In the genomic region with DNA sequence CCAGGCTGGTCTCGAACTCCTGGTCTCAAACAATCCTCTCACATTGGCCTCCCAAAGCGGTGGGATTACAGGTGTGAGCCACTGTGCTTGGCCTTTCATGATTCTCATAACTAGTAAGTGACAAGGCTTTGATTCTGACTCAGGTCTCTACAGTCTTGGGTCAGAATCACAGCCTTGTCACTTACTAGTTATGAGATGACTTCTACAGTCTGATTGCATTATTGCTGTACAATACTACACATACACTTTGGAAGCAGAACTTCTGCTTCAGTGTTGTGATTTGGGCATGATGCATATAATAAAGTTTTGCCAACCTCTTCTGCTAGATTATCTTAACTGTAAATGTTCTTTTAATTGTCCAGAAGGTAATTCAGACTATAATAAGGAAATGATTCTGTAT, we compare ENCODE assay signal across 25 cellular contexts.
DNase-seq lines count a peak whose midpoint lies in the region; ATAC-seq, FAIRE-seq and TF ChIP-seq lines count a peak whose summit lies in the region.
"Had no signal": no experiment of that assay in that cellular context is flagged by ENCODE, and none has a peak within 500 bp of the region (broad histone marks: within the 10 kb centered on the region; RNA-seq: fewer than 3 reads in every experiment).

No MANE protein-coding gene starts in this region.

- no peaks in the 10 kb centered on the region for H4K20me1 ChIP-seq in KMS-11 (ENCODE audit: insufficient read depth)

- H3K27ac ChIP-seq in KMS-11, result peak overlapping the region; percentile 70; the same call in 1 of the 2 replicates
- H3K27ac ChIP-seq: gastrocnemius medialis, RWPE1, uterus had no signal

- DNase-seq in activated CD4-positive, alpha-beta T cell treated with anti-CD3 and anti-CD28 coated beads, Interleukin-2, amount 10 ng/mL, durations not matched to agents 7 days and 5 days, result no peak
- no peak for DNase-seq in activated CD4-positive, alpha-beta T cell treated with anti-CD3 and anti-CD28 coated beads, Interleukin-2, amount 10 ng/mL, durations not matched to agents 24 days and 14 days
- no peak for DNase-seq in GM12892 (ENCODE audit: insufficient read length)
- no peak for DNase-seq in mucosa of descending colon
- DNase-seq in NCI-H146 treated with DMSO at 0.1 percent for 48 hours (lab: John Stamatoyannopoulos, UW; ENCODE audit: unreplicated experiment), result no peak
- no peak for DNase-seq in mucosa of gallbladder (ENCODE audit: low spot score)
- no peak for DNase-seq in stimulated activated naive CD4-positive, alpha-beta T cell (lab: John Stamatoyannopoulos, UW)
- DNase-seq: Calu3; cerebellar nuclear complex; effector CD4-positive, alpha-beta T cell; EL; gastrocnemius medialis; HFFc6; naive thymus-derived CD8-positive, alpha-beta T cell; NCI-H1105; NCI-H524 treated with DMSO at 0.1 percent for 48 hours; stimulated activated CD4-positive, alpha-beta T cell treated with anti-CD3 and anti-CD28 coated beads, Interleukin-2, amount 100 ng/mL, for 48 hours; uterus had no signal

- H3K4me2 ChIP-seq in KMS-11, result peak overlapping the region; percentile 92; the same call in 1 of the 2 replicates

- H3K4me1 Mint-ChIP-seq in activated CD4-positive, alpha-beta T cell treated with anti-CD3 and anti-CD28 coated beads, Interleukin-2, amount 10 ng/mL, durations not matched to agents 7 days and 5 days, result peaks cover 46% of the 10 kb centered on the region
- H3K4me1 Mint-ChIP-seq in activated CD4-positive, alpha-beta T cell treated with anti-CD3 and anti-CD28 coated beads, Interleukin-2, amount 10 ng/mL, durations not matched to agents 24 days and 14 days, result peaks cover 36% of the 10 kb centered on the region

- no peak overlapping the region for H2AFZ ChIP-seq in KMS-11 (ENCODE audit: low read depth)

- ATAC-seq in mucosa of descending colon, result peak; percentile 87
- ATAC-seq: esophagus mucosa; gastrocnemius medialis; naive thymus-derived CD8-positive, alpha-beta T cell had no signal

- H3K36me3 ChIP-seq in KMS-11 (ENCODE audit: insufficient read depth) (no peaks in the 10 kb centered on the region), mucosa of descending colon (ENCODE audit: low read depth) (no peaks in the 10 kb centered on the region)
- H3K36me3 ChIP-seq: gastrocnemius medialis, uterus had no signal

- FAIRE-seq in GM12892 (lab: Jason Lieb, UNC), result peak; percentile 75
- FAIRE-seq: A204.1, HTR-8/SVneo had no signal

- CTCF ChIA-PET in activated CD4-positive, alpha-beta T cell treated with anti-CD3 and anti-CD28 coated beads, Interleukin-2, amount 10 ng/mL, durations not matched to agents 7 days and 5 days (lab: Charles Lee), result no interaction called here

- TF ChIP-seq CTCF in KMS-11 (conservative IDR thresholded peaks at IDR 0.05; ENCODE audit: low read depth, low read length) (no peak), mucosa of descending colon (IDR thresholded peaks at IDR 0.05) (no peak)

- TF ChIP-seq POLR2A in GM12892 (IDR thresholded peaks at IDR 0.05; ENCODE audit: low read depth, low read length), result no peak

- H3K4me3 Mint-ChIP-seq in activated CD4-positive, alpha-beta T cell treated with anti-CD3 and anti-CD28 coated beads, Interleukin-2, amount 10 ng/mL, durations not matched to agents 7 days and 5 days, result no peak overlapping the region
- H3K4me3 Mint-ChIP-seq in activated CD4-positive, alpha-beta T cell treated with anti-CD3 and anti-CD28 coated beads, Interleukin-2, amount 10 ng/mL, durations not matched to agents 24 days and 14 days, result no peak overlapping the region
- H3K4me3 Mint-ChIP-seq: HFFc6 had no signal

- peaks cover 32% of the 10 kb centered on the region for H3K79me2 ChIP-seq in KMS-11 (ENCODE audit: insufficient read depth, low read depth)

- H3K9ac ChIP-seq in KMS-11, result no peak overlapping the region

- H3K27me3 Mint-ChIP-seq in activated CD4-positive, alpha-beta T cell treated with anti-CD3 and anti-CD28 coated beads, Interleukin-2, amount 10 ng/mL, durations not matched to agents 7 days and 5 days, result no peaks in the 10 kb centered on the region
- H3K27me3 Mint-ChIP-seq in activated CD4-positive, alpha-beta T cell treated with anti-CD3 and anti-CD28 coated beads, Interleukin-2, amount 10 ng/mL, durations not matched to agents 24 days and 14 days, result no peaks in the 10 kb centered on the region
- H3K27me3 Mint-ChIP-seq: memory B cell; naive thymus-derived CD8-positive, alpha-beta T cell had no signal

- H3K27me3 ChIP-seq in KMS-11 (ENCODE audit: insufficient read depth, low read depth), result no peaks in the 10 kb centered on the region
- H3K27me3 ChIP-seq: gastrocnemius medialis, uterus had no signal

- intact Hi-C loops in activated CD4-positive, alpha-beta T cell treated with anti-CD3 and anti-CD28 coated beads, Interleukin-2, amount 10 ng/mL, durations not matched to agents 24 days and 14 days (cut with micrococcal nuclease), result loop anchor here (10.0 kb wide), 1 partner anchor 121 kb away; a partner anchor contains a TSS
- intact Hi-C loops in mucosa of descending colon (cut with DNase I, micrococcal nuclease), result no loop called here

- peaks cover 53% of the 10 kb centered on the region for H3K4me1 ChIP-seq in KMS-11 (ENCODE audit: low read depth, poor library complexity, severe bottlenecking)
- peaks cover 10% of the 10 kb centered on the region for H3K4me1 ChIP-seq in mucosa of descending colon (ENCODE audit: low read depth)
- H3K4me1 ChIP-seq: uterus had no signal

- POLR2A ChIA-PET in activated CD4-positive, alpha-beta T cell treated with anti-CD3 and anti-CD28 coated beads, Interleukin-2, amount 10 ng/mL, durations not matched to agents 7 days and 5 days (lab: Charles Lee), result no interaction called here

- H3K4me3 ChIP-seq in KMS-11 (IDR thresholded peaks at IDR 0.05; ENCODE audit: insufficient read depth, low read depth, low read length) (no peak overlapping the region), mucosa of descending colon (no peak overlapping the region)
- H3K4me3 ChIP-seq: gastrocnemius medialis, uterus had no signal

- peaks cover 31% of the 10 kb centered on the region for H3K36me3 Mint-ChIP-seq in activated CD4-positive, alpha-beta T cell treated with anti-CD3 and anti-CD28 coated beads, Interleukin-2, amount 10 ng/mL, durations not matched to agents 7 days and 5 days (ENCODE audit: low read depth)
- H3K36me3 Mint-ChIP-seq in activated CD4-positive, alpha-beta T cell treated with anti-CD3 and anti-CD28 coated beads, Interleukin-2, amount 10 ng/mL, durations not matched to agents 24 days and 14 days (ENCODE audit: low read depth), result peaks cover 20% of the 10 kb centered on the region

- H3K27ac Mint-ChIP-seq in activated CD4-positive, alpha-beta T cell treated with anti-CD3 and anti-CD28 coated beads, Interleukin-2, amount 10 ng/mL, durations not matched to agents 7 days and 5 days, result peak overlapping the region; percentile 81
- no peak overlapping the region for H3K27ac Mint-ChIP-seq in activated CD4-positive, alpha-beta T cell treated with anti-CD3 and anti-CD28 coated beads, Interleukin-2, amount 10 ng/mL, durations not matched to agents 24 days and 14 days
- H3K27ac Mint-ChIP-seq: activated T-helper 2 cell treated with anti-CD3 and anti-CD28 coated beads, Interferon-gamma antibody, Interleukin-2, Interleukin-4, amounts not matched to agents 10 μg/mL and 5 μg/mL and 100 μg/mL, durations not matched to agents 14 hours and 24 hours and 36 hours; HFFc6 had no signal

- no peaks in the 10 kb centered on the region for H3K9me3 Mint-ChIP-seq in activated CD4-positive, alpha-beta T cell treated with anti-CD3 and anti-CD28 coated beads, Interleukin-2, amount 10 ng/mL, durations not matched to agents 7 days and 5 days
- H3K9me3 Mint-ChIP-seq in activated CD4-positive, alpha-beta T cell treated with anti-CD3 and anti-CD28 coated beads, Interleukin-2, amount 10 ng/mL, durations not matched to agents 24 days and 14 days, result peaks cover 7% of the 10 kb centered on the region
- H3K9me3 Mint-ChIP-seq: HFFc6, memory B cell had no signal

- no peaks in the 10 kb centered on the region for H3K9me3 ChIP-seq in mucosa of descending colon
- H3K9me3 ChIP-seq: gastrocnemius medialis, uterus had no signal
